In the genomic region with DNA sequence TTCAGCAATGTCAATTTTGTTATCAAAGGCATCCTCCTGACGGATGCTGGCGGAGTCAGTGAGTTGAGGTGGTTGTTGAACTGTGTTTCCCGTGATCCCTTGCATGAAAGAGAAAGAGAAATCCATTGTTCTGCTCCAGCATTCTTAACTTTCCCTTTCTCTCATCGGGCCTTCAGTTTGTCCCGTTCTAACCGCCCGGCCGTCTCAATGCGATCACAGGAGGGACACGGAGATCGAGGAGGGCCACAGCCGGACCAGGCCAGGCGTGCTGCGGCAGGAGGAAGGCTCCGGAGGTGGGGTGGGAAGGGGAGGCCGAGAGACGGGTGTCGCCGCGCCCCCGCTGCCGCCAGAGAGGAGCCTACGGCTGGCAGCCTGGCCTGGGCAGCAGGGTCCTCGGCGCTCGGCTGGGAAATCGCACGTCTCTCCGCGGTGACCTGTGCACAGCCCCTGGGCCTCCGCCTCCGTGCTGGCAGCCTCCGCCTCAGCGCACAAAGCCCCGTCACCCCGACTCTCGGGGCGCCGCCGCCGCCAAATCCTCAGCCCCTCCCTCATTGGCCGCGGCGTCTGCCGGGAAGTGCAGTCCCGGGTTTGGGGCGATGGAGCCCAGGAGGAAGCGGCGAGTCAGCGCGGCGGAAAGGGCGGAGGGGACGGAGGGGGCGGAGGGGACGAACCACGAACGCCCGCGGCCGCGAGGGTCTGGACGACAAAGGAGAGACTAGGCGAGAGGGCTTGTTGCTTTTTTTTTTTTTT, we compare ENCODE assay signal across 8 cellular contexts. TPM values are rescaled to one million over a fixed set of nuclear protein-coding genes. Genes with fewer than 3 reads are reported as not detected.
DNase-seq lines count a peak whose midpoint lies in the region; ATAC-seq, FAIRE-seq and TF ChIP-seq lines count a peak whose summit lies in the region.

No MANE protein-coding gene starts in this region.

- H3K9me3 Mint-ChIP-seq in activated B cell treated with CpG ODN at 0.5 μM for 24 hours: no peaks in the 10 kb centered on the region

- peak overlapping the region; percentile 98 for H2AFZ ChIP-seq in mammary epithelial cell (ENCODE audit: low read depth, low read length)

- H3K27ac ChIP-seq in mammary epithelial cell (ENCODE audit: insufficient read depth, low read depth, low read length): peak overlapping the region; percentile 34
- H3K27ac ChIP-seq in skin epidermis: peak overlapping the region; percentile 89 to 99 (median 96)

- in situ Hi-C loops in mammary epithelial cell (cut with MboI; ENCODE audit: low sequenced_read_pairs in 2 of 2): no loop called here

- intact Hi-C loops in activated B cell treated with CpG ODN at 0.5 μM for 24 hours (cut with micrococcal nuclease): no loop called here
- intact Hi-C loops in mammary epithelial cell (cut with micrococcal nuclease): no loop called here

- H3K36me3 Mint-ChIP-seq in activated B cell treated with CpG ODN at 0.5 μM for 24 hours (ENCODE audit: low read depth): peaks cover 3% of the 10 kb centered on the region

- no peak overlapping the region for H3K9ac ChIP-seq in mammary epithelial cell (ENCODE audit: insufficient read depth, low read length)

- no peak for FAIRE-seq in RCC 7860 (lab: Jason Lieb, UNC)

- dilution Hi-C loops in mammary epithelial cell (cut with HindIII; ENCODE audit: low sequenced_read_pairs): no loop called here

- H3K4me1 Mint-ChIP-seq in activated B cell treated with CpG ODN at 0.5 μM for 24 hours: peaks cover 17% of the 10 kb centered on the region

- POLR2A ChIA-PET in activated B cell treated with CpG ODN at 0.5 μM for 24 hours (lab: Charles Lee): interaction anchor here (0.6 to 0.8 kb wide), 4 partner anchors 13 to 1074 kb away, joined by 3 to 9 read pairs (median 6); no protein-coding TSS in a partner anchor

- H3K27me3 ChIP-seq in mammary epithelial cell (ENCODE audit: insufficient read depth, low read length): no peaks in the 10 kb centered on the region

- no peaks in the 10 kb centered on the region for H3K9me3 ChIP-seq in mammary epithelial cell (replicated peaks; ENCODE audit: insufficient read depth, low read length)

- H4K20me1 ChIP-seq in mammary epithelial cell (ENCODE audit: insufficient read depth, low read length): no peaks in the 10 kb centered on the region

- no peaks in the 10 kb centered on the region for H3K36me3 ChIP-seq in mammary epithelial cell (ENCODE audit: insufficient read depth, low read length)

- H3K79me2 ChIP-seq in mammary epithelial cell (ENCODE audit: insufficient read depth, low read length): no peaks in the 10 kb centered on the region

- DNase-seq in SIG-M5 treated with dmso at 0.1 percent for 504 hours (lab: John Stamatoyannopoulos, UW; ENCODE audit: unreplicated experiment): peak; percentile 61
- no peak for DNase-seq in SIG-M5 (lab: John Stamatoyannopoulos, UW)
- DNase-seq in HuH-7.5 (ENCODE audit: low spot score): peak; percentile 66
- peak; percentile 70 for DNase-seq in activated B cell treated with CpG ODN at 0.5 μM for 24 hours
- peak; percentile 51 for DNase-seq in mammary epithelial cell
- DNase-seq in iPS-NIHi7 (ENCODE audit: extremely low spot score): peak; percentile 83
- no peak for DNase-seq in RCC 7860 (ENCODE audit: low spot score)

- H3K4me2 ChIP-seq in mammary epithelial cell (ENCODE audit: insufficient read depth, low read depth, low read length): peak overlapping the region; percentile 98

- WGBS in mammary epithelial cell (ENCODE audit: low coverage, missing lambda C conversion rate): 11% methylated on average over 10 of the region's 64 CpGs

- H3K27ac Mint-ChIP-seq in activated B cell treated with CpG ODN at 0.5 μM for 24 hours: peak overlapping the region; percentile 97

- peak overlapping the region; percentile 98 for H3K4me3 Mint-ChIP-seq in activated B cell treated with CpG ODN at 0.5 μM for 24 hours

- BruUV-seq in mammary epithelial cell (replicated peaks; lab: Mats Ljungman, UMichigan): no TSS peak

- TF ChIP-seq CTCF in activated B cell treated with CpG ODN at 0.5 μM for 24 hours (IDR thresholded peaks at IDR 0.05): no peak
- TF ChIP-seq CTCF in mammary epithelial cell (conservative IDR thresholded peaks at IDR 0.05 in 1 of 2, IDR thresholded peaks at IDR 0.05 in 1 of 2; ENCODE audit: extremely low read depth in 1 of 2, insufficient read depth in 1 of 2, low read depth in 1 of 2, low read length in 2 of 2): no peak

- H3K4me3 ChIP-seq in mammary epithelial cell (replicated peaks in 1 of 3; ENCODE audit: insufficient read depth in 1 of 3, low read depth in 2 of 3, low read length in 3 of 3) (peak overlapping the region; percentile 50 to 57 (median 53)), skin epidermis (peak overlapping the region; percentile 47 to 79 (median 64))

- CTCF ChIA-PET in activated B cell treated with CpG ODN at 0.5 μM for 24 hours (lab: Charles Lee) (no interaction called here), mammary epithelial cell (lab: Charles Lee; ENCODE audit: low non-redundant PET) (no interaction called here)

- H3K27me3 Mint-ChIP-seq in activated B cell treated with CpG ODN at 0.5 μM for 24 hours: peaks cover 7% of the 10 kb centered on the region

- peak; percentile 90 for ATAC-seq in activated B cell treated with CpG ODN at 0.5 μM for 24 hours (ENCODE audit: low read depth)

- peaks cover 22% of the 10 kb centered on the region for H3K4me1 ChIP-seq in mammary epithelial cell (ENCODE audit: insufficient read depth, low read length)

RNA-seq across cellular contexts. Expression of gene SOST, which starts 38.1 kb away (rescaled TPM):
- total RNA-seq in activated B cell treated with CpG ODN at 0.5 μM for 24 hours (not detected in 2 replicates), mammary epithelial cell (not detected)
- polyA plus RNA-seq in mammary epithelial cell: not detected
- not detected for polyA minus RNA-seq in mammary epithelial cell

RNA-seq across cellular contexts. Expression of gene DUSP3, which starts 58.3 kb away (rescaled TPM):
- total RNA-seq in activated B cell treated with CpG ODN at 0.5 μM for 24 hours: 16.4 and 16.6 TPM in 2 replicates
- total RNA-seq in mammary epithelial cell: 10 to 100 TPM; 41.7 to 78.9 TPM
- 30.4 TPM for polyA plus RNA-seq in mammary epithelial cell
- 50.5 TPM for polyA minus RNA-seq in mammary epithelial cell

RNA-seq across cellular contexts. Expression of gene MEOX1, which starts 58.8 kb away (rescaled TPM):
- total RNA-seq in activated B cell treated with CpG ODN at 0.5 μM for 24 hours: not detected in 2 replicates
- not detected for total RNA-seq in mammary epithelial cell
- polyA plus RNA-seq in mammary epithelial cell: not detected
- polyA minus RNA-seq in mammary epithelial cell: not detected

RNA-seq across cellular contexts. Expression of gene CFAP97D1, which starts 59.7 kb away (rescaled TPM):
- total RNA-seq in activated B cell treated with CpG ODN at 0.5 μM for 24 hours (not detected in 2 replicates), mammary epithelial cell (under 1 TPM in 1 of 2 donors, not detected in 1; 0.24 TPM)
- 0.03 TPM for polyA plus RNA-seq in mammary epithelial cell
- not detected for polyA minus RNA-seq in mammary epithelial cell

Comparison
In these comparisons a context has a peak if more than half of its experiments do, and no peak if none do; other contexts are left out.
1. DNase-seq: peak in SIG-M5 treated with dmso at 0.1 percent for 504 hours (single experiment), HuH-7.5 (single experiment), activated B cell treated with CpG ODN at 0.5 μM for 24 hours (single experiment), mammary epithelial cell (single experiment) and iPS-NIHi7 (single experiment); none in SIG-M5 (single experiment) and RCC 7860 (single experiment).